Comparison of ENCODE assay signal across 10 cellular contexts in genomic region chr2:217922101-217923006, GRCh38.
A peak's percentile ranks its signal among the peaks of the same experiment; 100 is the strongest.
DNase-seq lines count a peak whose midpoint lies in the region; ATAC-seq and TF ChIP-seq lines count a peak whose summit lies in the region.
"Had no signal": no experiment of that assay in that cellular context is flagged by ENCODE, and none has a peak within 500 bp of the region (broad histone marks: within the 10 kb centered on the region; RNA-seq: fewer than 3 reads in every experiment).

No MANE protein-coding gene starts in this region.

- no peak overlapping the region for H3K4me3 Mint-ChIP-seq in neural crest cell
- H3K4me3 Mint-ChIP-seq: T-helper 17 cell had no signal

- intact Hi-C loops in upper lobe of right lung (cut with DNase I) = no loop called here

- H3K4me3 ChIP-seq in WI38 (ENCODE audit: low read depth, low read length) (no peak overlapping the region), cardiac muscle cell (no peak overlapping the region), upper lobe of right lung (no peak overlapping the region)

- DNase-seq in cardiac muscle cell (ENCODE audit: low read depth in 1 of 2, low spot score in 1 of 2) (peak in 1 of 2 donors; percentile 63), neural crest cell (ENCODE audit: low read depth, low spot score) (no peak), upper lobe of right lung (no peak)
- DNase-seq: mammary epithelial cell; stimulated activated CD4-positive, alpha-beta T cell treated with anti-CD3 and anti-CD28 coated beads, Interleukin-2, amount 100 ng/mL, for 24 hours; T-helper 17 cell had no signal

- peaks cover 4% of the 10 kb centered on the region for H3K27me3 Mint-ChIP-seq in neural crest cell (ENCODE audit: low read depth)

- H3K4me1 Mint-ChIP-seq in neural crest cell = peaks cover 27% of the 10 kb centered on the region

- H3K4me1 ChIP-seq in cardiac muscle cell (ENCODE audit: low read depth) = peaks cover 51% of the 10 kb centered on the region
- peaks cover 97% of the 10 kb centered on the region for H3K4me1 ChIP-seq in upper lobe of right lung

- H3K36me3 ChIP-seq in cardiac muscle cell (no peaks in the 10 kb centered on the region), upper lobe of right lung (peaks cover 20% of the 10 kb centered on the region)

- peak overlapping the region; percentile 93 for H3K27ac ChIP-seq in cardiac muscle cell
- H3K27ac ChIP-seq in upper lobe of right lung = peak overlapping the region; percentile 80

- H3K27me3 ChIP-seq in cardiac muscle cell (no peaks in the 10 kb centered on the region), upper lobe of right lung (no peaks in the 10 kb centered on the region)

- H3K27ac Mint-ChIP-seq in neural crest cell (ENCODE audit: unreplicated experiment) = no peak overlapping the region
- H3K27ac Mint-ChIP-seq: T-helper 17 cell had no signal

- H3K36me3 Mint-ChIP-seq in neural crest cell (ENCODE audit: low read depth) = no peaks in the 10 kb centered on the region

- TF ChIP-seq POLR2A in GM18505 (IDR thresholded peaks at IDR 0.05; ENCODE audit: borderline replicate concordance, extremely low read depth, insufficient read depth, insufficient read length) = no peak

- H3K9me3 ChIP-seq in cardiac muscle cell (ENCODE audit: low read depth) = no peaks in the 10 kb centered on the region
- H3K9me3 ChIP-seq in upper lobe of right lung = no peaks in the 10 kb centered on the region

- TF ChIP-seq CTCF in WI38 (IDR thresholded peaks at IDR 0.05; ENCODE audit: low read depth, low read length) (peak; percentile 47), cardiac muscle cell (IDR thresholded peaks at IDR 0.05; ENCODE audit: low read depth, low read length) (peak; percentile 26), neural crest cell (conservative IDR thresholded peaks at IDR 0.05) (peak; percentile 20), upper lobe of right lung (IDR thresholded peaks at IDR 0.05) (peak; percentile 41)

- ATAC-seq in upper lobe of right lung (peak; percentile 40), GM18907 (IDR thresholded peaks at IDR 0.05; ENCODE audit: unreplicated experiment) (no peak), HG02623 (IDR thresholded peaks at IDR 0.05; ENCODE audit: unreplicated experiment) (no peak), GM18505 (IDR thresholded peaks at IDR 0.05; ENCODE audit: unreplicated experiment) (no peak)
- ATAC-seq: T-helper 17 cell had no signal

- H3K9me3 Mint-ChIP-seq in neural crest cell = no peaks in the 10 kb centered on the region
